14 cellular contexts compared by ENCODE assay signal in the genomic region with DNA sequence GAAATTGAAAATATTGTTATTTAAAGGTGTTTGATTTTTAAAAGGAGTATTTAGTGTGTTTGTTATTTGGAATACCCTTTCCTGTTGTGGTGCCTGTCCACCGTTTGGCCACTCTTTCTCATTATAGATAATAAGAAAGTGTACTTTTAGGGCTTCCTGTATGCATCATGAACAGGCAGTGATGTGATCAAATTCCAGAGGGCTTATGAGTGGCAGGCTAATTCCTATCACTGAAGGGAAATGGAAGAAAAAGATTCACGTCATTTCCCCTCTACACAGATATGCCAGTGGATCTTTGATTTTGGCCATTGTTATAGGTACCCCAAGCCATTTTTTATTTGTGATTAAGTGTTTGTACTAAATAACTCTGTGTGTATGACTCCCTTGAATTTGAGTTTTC. TPM values are rescaled to one million over a fixed set of nuclear protein-coding genes. Genes with fewer than 3 reads are reported as not detected.
A peak's percentile ranks its signal among the peaks of the same experiment; 100 is the strongest.
DNase-seq lines count a peak whose midpoint lies in the region; ATAC-seq and TF ChIP-seq lines count a peak whose summit lies in the region.
"Had no signal": no experiment of that assay in that cellular context is flagged by ENCODE, and none has a peak within 500 bp of the region (broad histone marks: within the 10 kb centered on the region; RNA-seq: fewer than 3 reads in every experiment).

No MANE protein-coding gene starts in this region.

- H3K36me3 Mint-ChIP-seq in T-helper 17 cell (ENCODE audit: low read depth), result peaks cover 4% of the 10 kb centered on the region

- no peaks in the 10 kb centered on the region for H3K4me1 Mint-ChIP-seq in T-helper 17 cell
- H3K4me1 Mint-ChIP-seq: CD4-positive, alpha-beta memory T cell; H9 had no signal

- no peak for ATAC-seq in T-helper 17 cell
- ATAC-seq: A549 had no signal

- H3K4me3 ChIP-seq in cardiac fibroblast (replicated peaks in 1 of 2; ENCODE audit: low read depth in 2 of 2, low read length in 2 of 2), result no peak overlapping the region
- H3K4me3 ChIP-seq: A549 had no signal

- DNase-seq in EL (peak; percentile 4), cardiac fibroblast (ENCODE audit: low read depth in 2 of 2) (peak; percentile 11 to 25), glomerular endothelial cell (ENCODE audit: extremely low read depth, low read depth, low spot score) (peak; percentile 66), pulmonary artery endothelial cell (ENCODE audit: low read depth, low spot score) (peak; percentile 64), erythroblast (lab: John Stamatoyannopoulos, UW) (no peak), T-helper 17 cell (no peak), NCI-H146 (lab: John Stamatoyannopoulos, UW) (no peak)
- DNase-seq: BE2C; CD4-positive, alpha-beta memory T cell; DMS79; GF-D8; GOT3; H9 had no signal

- H3K27me3 Mint-ChIP-seq in T-helper 17 cell, result no peaks in the 10 kb centered on the region
- H3K27me3 Mint-ChIP-seq: CD4-positive, alpha-beta memory T cell had no signal

- H3K4me3 Mint-ChIP-seq in T-helper 17 cell, result no peak overlapping the region
- H3K4me3 Mint-ChIP-seq: CD4-positive, alpha-beta memory T cell; H9 had no signal

- TF ChIP-seq POLR2A in erythroblast (IDR thresholded peaks at IDR 0.05; ENCODE audit: low read length), result no peak

- TF ChIP-seq CTCF in cardiac fibroblast (IDR thresholded peaks at IDR 0.05; ENCODE audit: low read depth, low read length), result no peak

- no peaks in the 10 kb centered on the region for H3K9me3 ChIP-seq in T-helper 17 cell (ENCODE audit: control insufficient read depth, low read length, poor library complexity, severe bottlenecking)
- H3K9me3 ChIP-seq: A549, BE2C had no signal

- no peak overlapping the region for H3K27ac Mint-ChIP-seq in T-helper 17 cell
- H3K27ac Mint-ChIP-seq: CD4-positive, alpha-beta memory T cell; H9 had no signal

RNA-seq across cellular contexts. Expression of gene RPS6, which starts 37.1 kb away (rescaled TPM):
- total RNA-seq in glomerular endothelial cell, result 1,223 and 1,503 TPM in 2 replicates
- 1,573 and 2,584 TPM in 2 replicates for total RNA-seq in pulmonary artery endothelial cell
- total RNA-seq in T-helper 17 cell, result 1,000 to 10,000 TPM; 3,083 to 3,236 TPM

Comparison
In these comparisons a context has a peak if more than half of its experiments do, and no peak if none do; other contexts are left out.
1. DNase-seq: peak in EL (single experiment), cardiac fibroblast (2 of 2), glomerular endothelial cell (single experiment) and pulmonary artery endothelial cell (single experiment); none in erythroblast (0 of 2), T-helper 17 cell (0 of 3) and NCI-H146 (single experiment).